Comparison of ENCODE assay signal across 8 cellular contexts in genomic region chr6:105424177-105424783, GRCh38. TPM values are rescaled to one million over a fixed set of nuclear protein-coding genes. Genes with fewer than 3 reads are reported as not detected.
DNase-seq lines count a peak whose midpoint lies in the region; ATAC-seq and TF ChIP-seq lines count a peak whose summit lies in the region.

No MANE protein-coding gene starts in this region.

- peak; percentile 80 for ATAC-seq in activated CD4-positive, alpha-beta T cell treated with anti-CD3 and anti-CD28 coated beads for 36 hours
- no peak for ATAC-seq in GM19455 (IDR thresholded peaks at IDR 0.05; ENCODE audit: unreplicated experiment)

- H3K9me3 Mint-ChIP-seq in activated CD4-positive, alpha-beta T cell treated with anti-CD3 and anti-CD28 coated beads for 36 hours (ENCODE audit: low read depth): peaks cover under 1% of the 10 kb centered on the region

- no peaks in the 10 kb centered on the region for H3K36me3 Mint-ChIP-seq in activated CD4-positive, alpha-beta T cell treated with anti-CD3 and anti-CD28 coated beads for 36 hours (ENCODE audit: low read depth)

- CTCF ChIA-PET in activated CD4-positive, alpha-beta T cell treated with anti-CD3 and anti-CD28 coated beads for 36 hours (lab: Charles Lee): interaction anchor here (1.1 to 2.1 kb wide), 3 partner anchors 8 to 337 kb away, joined by 5 to 20 read pairs (median 9); no protein-coding TSS in a partner anchor

- no peak overlapping the region for H3K4me3 ChIP-seq in HFF-Myc (replicated peaks; ENCODE audit: low read depth, low read length)

- intact Hi-C loops in activated CD4-positive, alpha-beta T cell treated with anti-CD3 and anti-CD28 coated beads for 36 hours (cut with DNase I, micrococcal nuclease): loop anchor here (1.0 kb wide), 1 partner anchor 337 kb away; no protein-coding TSS in a partner anchor

- H3K27me3 Mint-ChIP-seq in activated CD4-positive, alpha-beta T cell treated with anti-CD3 and anti-CD28 coated beads for 36 hours: no peaks in the 10 kb centered on the region

- DNase-seq in ELF-1 (ENCODE audit: low read depth, low spot score) (peak; percentile 69), HFF-Myc (ENCODE audit: extremely low read depth, low read depth) (no peak), NCI-H446 (lab: John Stamatoyannopoulos, UW) (peak; percentile 32 to 65), dermis blood vessel endothelial cell (peak; percentile 86), mucosa of gallbladder (ENCODE audit: low spot score) (peak; percentile 23)
- peak; percentile 75 for DNase-seq in activated CD4-positive, alpha-beta T cell treated with anti-CD3 and anti-CD28 coated beads for 36 hours
- peak; percentile 3 to 55 (median 26) for DNase-seq in stimulated activated naive CD4-positive, alpha-beta T cell (lab: John Stamatoyannopoulos, UW)

- H3K27ac Mint-ChIP-seq in activated CD4-positive, alpha-beta T cell treated with anti-CD3 and anti-CD28 coated beads for 36 hours: no peak overlapping the region

- TF ChIP-seq CTCF in HFF-Myc (IDR thresholded peaks at IDR 0.05; ENCODE audit: low read depth, low read length, missing control alignments): peak; percentile 74

- H3K4me3 Mint-ChIP-seq in activated CD4-positive, alpha-beta T cell treated with anti-CD3 and anti-CD28 coated beads for 36 hours: no peak overlapping the region

- POLR2A ChIA-PET in activated CD4-positive, alpha-beta T cell treated with anti-CD3 and anti-CD28 coated beads for 36 hours (lab: Charles Lee): no interaction called here

- no peaks in the 10 kb centered on the region for H3K4me1 Mint-ChIP-seq in activated CD4-positive, alpha-beta T cell treated with anti-CD3 and anti-CD28 coated beads for 36 hours

RNA-seq across cellular contexts. Expression of gene PREP, which starts 21.4 kb away (rescaled TPM):
- 10 to 100 TPM; 42.3 to 49.0 TPM for total RNA-seq in activated CD4-positive, alpha-beta T cell treated with anti-CD3 and anti-CD28 coated beads for 36 hours
- total RNA-seq in dermis blood vessel endothelial cell (20.3 and 34.7 TPM in 2 replicates), mucosa of gallbladder (22.1 TPM)
